Comparison of ENCODE assay signal across 30 cellular contexts in the genomic region with DNA sequence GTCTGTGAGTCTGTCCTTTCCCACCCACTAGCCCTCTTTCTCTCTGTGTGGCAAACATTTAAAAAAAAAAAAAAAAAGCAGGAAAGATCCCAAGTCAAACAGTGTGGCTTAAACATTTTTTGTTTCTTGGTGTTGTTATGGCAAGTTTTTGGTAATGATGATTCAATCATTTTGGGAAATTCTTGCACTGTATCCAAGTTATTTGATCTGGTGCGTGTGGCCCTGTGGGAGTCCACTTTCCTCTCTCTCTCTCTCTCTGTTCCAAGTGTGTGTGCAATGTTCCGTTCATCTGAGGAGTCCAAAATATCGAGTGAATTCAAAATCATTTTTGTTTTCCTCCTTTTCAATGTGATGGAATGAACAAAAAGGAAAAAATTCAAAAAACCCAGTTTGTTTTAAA.
DNase-seq lines count a peak whose midpoint lies in the region; ATAC-seq and TF ChIP-seq lines count a peak whose summit lies in the region.
"Had no signal": no experiment of that assay in that cellular context is flagged by ENCODE, and none has a peak within 500 bp of the region (broad histone marks: within the 10 kb centered on the region; RNA-seq: fewer than 3 reads in every experiment).

No MANE protein-coding gene starts in this region.

- H3K27ac Mint-ChIP-seq in mesothelial cell of epicardium: no peak overlapping the region
- H3K27ac Mint-ChIP-seq: CD14-positive monocyte; CD8-positive, alpha-beta memory T cell; HFFc6 had no signal

- no peaks in the 10 kb centered on the region for H3K27me3 ChIP-seq in GM23248 (replicated peaks; ENCODE audit: insufficient read depth)
- H3K27me3 ChIP-seq: BE2C, SJCRH30 had no signal

- peaks cover 5% of the 10 kb centered on the region for H3K4me1 Mint-ChIP-seq in mesothelial cell of epicardium
- H3K4me1 Mint-ChIP-seq: CD14-positive monocyte; CD8-positive, alpha-beta memory T cell had no signal

- H3K9me3 ChIP-seq in GM23248 (ENCODE audit: low read depth): no peaks in the 10 kb centered on the region
- H3K9me3 ChIP-seq: BE2C, HAP-1, SJCRH30 had no signal

- H3K36me3 ChIP-seq in GM23248 (ENCODE audit: low read depth): no peaks in the 10 kb centered on the region
- H3K36me3 ChIP-seq: BE2C, HAP-1, SJCRH30 had no signal

- intact Hi-C loops in sciatic nerve (cut with DNase I): no loop called here

- H3K4me1 ChIP-seq in GM23248 (ENCODE audit: insufficient read depth): no peaks in the 10 kb centered on the region
- H3K4me1 ChIP-seq: HAP-1, SJCRH30 had no signal

- 70 to 77% methylated on average over 3 of the region's 3 CpGs for WGBS in GM23248 (ENCODE audit: low coverage in 1 of 2, low lambda C conversion rate in 2 of 2, missing lambda C conversion rate in 2 of 2), 2 experiments

- no peak overlapping the region for H3K9ac ChIP-seq in GM23248

- peak; percentile 10 for DNase-seq in AG08395 (ENCODE audit: low spot score)
- DNase-seq in GM23248: peak; percentile 3
- DNase-seq in fibroblast of gingiva (ENCODE audit: low read depth): peak; percentile 83
- DNase-seq in sciatic nerve (ENCODE audit: low spot score): no peak
- DNase-seq in NCI-H345 (lab: John Stamatoyannopoulos, UW): no peak
- no peak for DNase-seq in activated CD4-positive, CD25-positive, alpha-beta regulatory T cell (lab: John Stamatoyannopoulos, UW)
- no peak for DNase-seq in mesothelial cell of epicardium (ENCODE audit: low spot score in 2 of 2, unreplicated experiment in 2 of 2)
- no peak for DNase-seq in GDM1 (lab: John Stamatoyannopoulos, UW)
- DNase-seq: 8988T; BE2C; CD8-positive, alpha-beta memory T cell; DMS 273 treated with DMSO at 0.1 percent for 48 hours; DMS79; GOT3; HFFc6; Kasumi-1; NCI-H1105 treated with DMSO at 0.1 percent for 48 hours; NCI-H146; NCI-H1930; NCI-H2107; NCI-H446; NCI-H524 treated with DMSO at 0.1 percent for 48 hours; NCI-H774; PC-9; SJCRH30 had no signal

- no peak overlapping the region for H3K4me3 Mint-ChIP-seq in mesothelial cell of epicardium
- H3K4me3 Mint-ChIP-seq: CD14-positive monocyte; CD8-positive, alpha-beta memory T cell; HFFc6 had no signal

- H3F3A ChIP-seq in GM23248 (ENCODE audit: insufficient read depth): no peaks in the 10 kb centered on the region

- no peaks in the 10 kb centered on the region for H3K36me3 Mint-ChIP-seq in mesothelial cell of epicardium
- H3K36me3 Mint-ChIP-seq: CD14-positive monocyte; CD8-positive, alpha-beta memory T cell had no signal

- in situ Hi-C loops in GM23248 (cut with MboI): no loop called here

- no peak overlapping the region for H3K4me2 ChIP-seq in GM23248 (ENCODE audit: unreplicated experiment)
- H3K4me2 ChIP-seq: PC-9 had no signal

- peaks cover 1% of the 10 kb centered on the region for H3K27me3 Mint-ChIP-seq in mesothelial cell of epicardium (ENCODE audit: low read depth)

- no peaks in the 10 kb centered on the region for H4K20me1 ChIP-seq in GM23248 (ENCODE audit: insufficient read depth)

- no peak overlapping the region for H2AFZ ChIP-seq in GM23248
- H2AFZ ChIP-seq: PC-9 had no signal

- H3K9me2 ChIP-seq in GM23248 (ENCODE audit: insufficient read depth): no peaks in the 10 kb centered on the region

- H3K9me3 Mint-ChIP-seq in mesothelial cell of epicardium: no peaks in the 10 kb centered on the region
- H3K9me3 Mint-ChIP-seq: CD8-positive, alpha-beta memory T cell; HFFc6 had no signal

- no peaks in the 10 kb centered on the region for H3K79me2 ChIP-seq in GM23248 (ENCODE audit: insufficient read depth)

- no peak overlapping the region for H3K27ac ChIP-seq in GM23248
- H3K27ac ChIP-seq: PC-9, SJCRH30 had no signal

- peak; percentile 66 for ATAC-seq in sciatic nerve
- ATAC-seq: K562, Right ventricle myocardium inferior, SK-N-SH treated with all-trans-retinoic acid at 6 μM for 48 hours had no signal

- no peak for TF ChIP-seq CTCF in mesothelial cell of epicardium (IDR thresholded peaks at IDR 0.05; ENCODE audit: unreplicated experiment)

- no peak overlapping the region for H3K4me3 ChIP-seq in GM23248
- H3K4me3 ChIP-seq: HAP-1, K562, PC-9, SJCRH30 had no signal

Comparison
In these comparisons a context has a peak if more than half of its experiments do, and no peak if none do; other contexts are left out.
1. DNase-seq: peak in AG08395 (single experiment), GM23248 (single experiment) and fibroblast of gingiva (single experiment); none in sciatic nerve (single experiment), NCI-H345 (single experiment), activated CD4-positive, CD25-positive, alpha-beta regulatory T cell (0 of 4), mesothelial cell of epicardium (0 of 2) and GDM1 (single experiment).